Comparison of ENCODE assay signal across 13 cellular contexts in the genomic region with DNA sequence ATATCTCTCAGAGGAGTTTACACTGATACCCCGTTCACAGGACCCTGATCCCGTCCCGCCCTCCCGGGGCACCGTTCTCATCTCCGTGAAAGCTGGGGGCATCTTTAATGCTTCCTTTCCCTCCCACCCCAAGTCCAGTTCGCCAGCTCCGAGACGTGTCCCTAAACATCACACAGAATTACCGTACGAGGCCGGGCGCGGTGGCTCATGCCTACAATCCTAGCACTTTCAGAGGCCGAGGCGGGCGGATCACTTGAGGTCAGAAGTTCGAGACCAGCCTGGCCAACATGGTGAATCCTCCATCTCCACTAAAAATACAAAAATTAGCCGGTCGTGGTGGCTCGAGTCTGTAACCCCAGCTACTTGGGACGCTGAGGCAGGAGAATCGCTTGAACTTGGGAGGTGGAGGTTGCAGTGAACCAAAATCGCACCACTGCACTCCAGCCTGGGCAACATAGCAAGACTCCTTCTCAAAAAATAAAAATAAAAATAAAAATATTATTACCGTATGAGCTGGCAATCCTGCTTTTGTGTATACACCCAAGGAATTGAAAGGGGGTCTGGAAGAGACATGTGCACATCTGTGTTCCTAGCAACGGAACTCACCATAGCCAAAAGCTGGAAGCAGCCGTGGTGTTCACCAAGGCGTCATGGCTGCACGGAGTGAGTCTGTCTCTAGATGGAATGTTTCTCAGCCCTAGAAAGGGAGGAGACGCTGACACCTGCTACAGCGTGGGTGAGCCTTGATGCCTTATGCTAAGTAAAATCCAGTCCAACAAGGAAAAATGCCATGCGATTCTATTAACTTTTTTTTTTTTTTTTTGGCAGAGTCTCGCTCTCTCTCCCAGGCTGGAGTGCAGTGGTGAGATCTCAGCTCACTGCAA. TPM values are rescaled to one million over a fixed set of nuclear protein-coding genes. Genes with fewer than 3 reads are reported as not detected.
A peak's percentile ranks its signal among the peaks of the same experiment; 100 is the strongest.
DNase-seq lines count a peak whose midpoint lies in the region; ATAC-seq, FAIRE-seq and TF ChIP-seq lines count a peak whose summit lies in the region.
"Had no signal": no experiment of that assay in that cellular context is flagged by ENCODE, and none has a peak within 500 bp of the region (broad histone marks: within the 10 kb centered on the region; RNA-seq: fewer than 3 reads in every experiment).

No MANE protein-coding gene starts in this region.

- FAIRE-seq in K562 (lab: Jason Lieb, UNC), result no peak

- peaks cover 60% of the 10 kb centered on the region for H3K27me3 Mint-ChIP-seq in CD4-positive, alpha-beta T cell
- H3K27me3 Mint-ChIP-seq in stimulated activated naive B cell treated with anti-CD40 and anti-IgM and Interleukin-4, amounts not matched to agents 10 μg/mL and 1 μg/mL and 100 μg/mL, for 72 hours, result peaks cover 52 to 54% of the 10 kb centered on the region in 2 donors

- no peaks in the 10 kb centered on the region for H4K20me1 ChIP-seq in K562 (replicated peaks; ENCODE audit: control insufficient read depth, insufficient read depth, low read length)

- peaks cover 49% of the 10 kb centered on the region for H3K79me2 ChIP-seq in K562 (ENCODE audit: control insufficient read depth, insufficient read depth, low read length)

- DNase-seq in CD4-positive, alpha-beta T cell, result no peak
- DNase-seq in K562 (ENCODE audit: extremely low read depth in 1 of 4, low spot score in 3 of 4) (no peak), inferior parietal cortex (ENCODE audit: extremely low spot score) (peak; percentile 14), sigmoid colon (no peak), COR-L47 (lab: John Stamatoyannopoulos, UW) (no peak), NCI-H1092 (lab: John Stamatoyannopoulos, UW) (no peak)
- no peak for DNase-seq in stimulated activated naive B cell treated with anti-CD40 and anti-IgM and Interleukin-4, amounts not matched to agents 10 μg/mL and 1 μg/mL and 100 μg/mL, for 72 hours
- DNase-seq: activated CD8-positive, alpha-beta T cell treated with anti-CD3 and anti-CD28 coated beads, Interleukin-2, amount 10 ng/mL, durations not matched to agents 7 days and 5 days; GM23248; NCI-H2029 treated with DMSO at 0.1 percent for 48 hours; T-helper 1 cell had no signal

- H3K36me3 Mint-ChIP-seq in CD4-positive, alpha-beta T cell (ENCODE audit: low read depth), result no peaks in the 10 kb centered on the region
- no peaks in the 10 kb centered on the region for H3K36me3 Mint-ChIP-seq in stimulated activated naive B cell treated with anti-CD40 and anti-IgM and Interleukin-4, amounts not matched to agents 10 μg/mL and 1 μg/mL and 100 μg/mL, for 72 hours

- CTCF ChIA-PET in CD4-positive, alpha-beta T cell (lab: Charles Lee), result no interaction called here
- CTCF ChIA-PET in K562 (lab: Yijun Ruan, JAX; ENCODE audit: low intra/inter-chr PET ratio), result interaction anchor here (1.1 kb wide), 1 partner anchor 90 kb away, joined by 4 read pairs; no protein-coding TSS in a partner anchor

- H3K4me3 Mint-ChIP-seq in CD4-positive, alpha-beta T cell, result peak overlapping the region; percentile 28
- H3K4me3 Mint-ChIP-seq in stimulated activated naive B cell treated with anti-CD40 and anti-IgM and Interleukin-4, amounts not matched to agents 10 μg/mL and 1 μg/mL and 100 μg/mL, for 72 hours, result peak overlapping the region in 1 of 2 donors; percentile 39
- H3K4me3 Mint-ChIP-seq: activated CD8-positive, alpha-beta T cell treated with anti-CD3 and anti-CD28 coated beads, Interleukin-2, amount 10 ng/mL, durations not matched to agents 7 days and 5 days had no signal

- ATAC-seq in CD4-positive, alpha-beta T cell (ENCODE audit: poor library complexity), result no peak
- ATAC-seq in K562 (no peak), HG03342 (IDR thresholded peaks at IDR 0.05; ENCODE audit: unreplicated experiment) (no peak)
- no peak for ATAC-seq in stimulated activated naive B cell treated with anti-CD40 and anti-IgM and Interleukin-4, amounts not matched to agents 10 μg/mL and 1 μg/mL and 100 μg/mL, for 72 hours (replicated peaks)
- ATAC-seq: activated CD8-positive, alpha-beta T cell treated with anti-CD3 and anti-CD28 coated beads, Interleukin-2, amount 10 ng/mL, durations not matched to agents 7 days and 5 days had no signal

- POLR2A ChIA-PET in CD4-positive, alpha-beta T cell (lab: Charles Lee), result no interaction called here
- POLR2A ChIA-PET in K562 (lab: Yijun Ruan, JAX), result interaction anchor here (0.5 to 1.4 kb wide), 5 partner anchors 9 to 131 kb away, joined by 3 to 4 read pairs (median 3); no protein-coding TSS in a partner anchor

- in situ Hi-C loops in K562 (cut with MboI), result no loop called here

- TF ChIP-seq RAD21 in K562 (CRISPR knock-in tag; conservative IDR thresholded peaks at IDR 0.05 in 1 of 2, IDR thresholded peaks at IDR 0.05 in 1 of 2), result no peak

- H3K27me3 ChIP-seq in CD4-positive, alpha-beta T cell (ENCODE audit: control insufficient read depth, insufficient read depth, low read length), result peaks cover 15% of the 10 kb centered on the region
- H3K27me3 ChIP-seq in K562 (ENCODE audit: control insufficient read depth in 2 of 2, insufficient read depth in 2 of 2, low read length in 2 of 2), result no peaks in the 10 kb centered on the region
- peaks cover 15 to 48% (median 17%) of the 10 kb centered on the region in 3 donors for H3K27me3 ChIP-seq in sigmoid colon

- H3K27ac Mint-ChIP-seq in CD4-positive, alpha-beta T cell, result no peak overlapping the region
- H3K27ac Mint-ChIP-seq in stimulated activated naive B cell treated with anti-CD40 and anti-IgM and Interleukin-4, amounts not matched to agents 10 μg/mL and 1 μg/mL and 100 μg/mL, for 72 hours, result no peak overlapping the region
- H3K27ac Mint-ChIP-seq: activated CD8-positive, alpha-beta T cell treated with anti-CD3 and anti-CD28 coated beads, Interleukin-2, amount 10 ng/mL, durations not matched to agents 7 days and 5 days had no signal

- H3K9me1 ChIP-seq in K562 (ENCODE audit: control insufficient read depth, insufficient read depth, low read length), result no peaks in the 10 kb centered on the region

- peaks cover 6% of the 10 kb centered on the region; the same call in 2 of the 3 replicates for H3K36me3 ChIP-seq in K562 (ENCODE audit: control insufficient read depth, insufficient read depth, low read length)
- no peaks in the 10 kb centered on the region for H3K36me3 ChIP-seq in sigmoid colon

- TF ChIP-seq EP300 in K562 (IDR thresholded peaks at IDR 0.05; ENCODE audit: low read length) (no peak), sigmoid colon (IDR thresholded peaks at IDR 0.05) (no peak)

- peaks cover 43 to 48% of the 10 kb centered on the region in 2 experiments for H3K4me1 ChIP-seq in K562 (replicated peaks in 1 of 2; ENCODE audit: control insufficient read depth in 2 of 2, insufficient read depth in 2 of 2, low read length in 2 of 2)
- H3K4me1 ChIP-seq in sigmoid colon, result peaks cover 0 to 9% (median 5%) of the 10 kb centered on the region in 4 donors

- WGBS in K562 (ENCODE audit: insufficient coverage, low coverage, missing lambda C conversion rate), result 86% methylated on average over 18 of the region's 33 CpGs
- WGBS in sigmoid colon, 2 donors, result 21 to 47% methylated on average over 33 of the region's 33 CpGs

- BruUV-seq in K562 (replicated peaks; lab: Mats Ljungman, UMichigan), result no TSS peak

- H3K27ac ChIP-seq in CD4-positive, alpha-beta T cell (ENCODE audit: low read depth, low read length), result no peak overlapping the region
- H3K27ac ChIP-seq in K562 (ENCODE audit: extremely low read depth, low read depth, low read length) (peak overlapping the region; percentile 84; the same call in 2 of the 3 replicates), sigmoid colon (no peak overlapping the region)
- H3K27ac ChIP-seq: C4-2B, GM23248 had no signal

- H3K9ac ChIP-seq in K562 (ENCODE audit: insufficient read depth in 1 of 2, low read depth in 2 of 2, low read length in 2 of 2), result peak overlapping the region; percentile 83 to 96
- H3K9ac ChIP-seq: GM23248 had no signal

- H3K9me3 Mint-ChIP-seq in CD4-positive, alpha-beta T cell, result no peaks in the 10 kb centered on the region
- peaks cover 5 to 10% of the 10 kb centered on the region in 2 donors for H3K9me3 Mint-ChIP-seq in stimulated activated naive B cell treated with anti-CD40 and anti-IgM and Interleukin-4, amounts not matched to agents 10 μg/mL and 1 μg/mL and 100 μg/mL, for 72 hours

- no peaks in the 10 kb centered on the region for H3K9me3 ChIP-seq in CD4-positive, alpha-beta T cell (ENCODE audit: control insufficient read depth, low read length)
- H3K9me3 ChIP-seq in K562 (replicated peaks; ENCODE audit: control insufficient read depth, insufficient read depth, low read depth, low read length), result peaks cover 7% of the 10 kb centered on the region; the same call in 1 of the 2 replicates
- no peaks in the 10 kb centered on the region for H3K9me3 ChIP-seq in sigmoid colon

- peak overlapping the region; percentile 81 for H2AFZ ChIP-seq in K562 (ENCODE audit: low read depth, low read length)
- H2AFZ ChIP-seq: GM23248 had no signal

- H3K4me3 ChIP-seq in K562 (peak overlapping the region; percentile 75), sigmoid colon (peak overlapping the region; percentile 24 to 48 (median 44))
- H3K4me3 ChIP-seq: GM23248 had no signal

- peak overlapping the region; percentile 79; the same call in 1 of the 2 replicates for H3K4me2 ChIP-seq in K562 (ENCODE audit: insufficient read depth, low read length)

- no peak for TF ChIP-seq POLR2A in K562 (conservative IDR thresholded peaks at IDR 0.05)
- no peak for TF ChIP-seq POLR2A in sigmoid colon (IDR thresholded peaks at IDR 0.05)

- H3K4me1 Mint-ChIP-seq in CD4-positive, alpha-beta T cell (ENCODE audit: low read depth), result no peaks in the 10 kb centered on the region
- no peaks in the 10 kb centered on the region for H3K4me1 Mint-ChIP-seq in stimulated activated naive B cell treated with anti-CD40 and anti-IgM and Interleukin-4, amounts not matched to agents 10 μg/mL and 1 μg/mL and 100 μg/mL, for 72 hours

- intact Hi-C loops in CD4-positive, alpha-beta T cell (cut with DNase I, micrococcal nuclease), result no loop called here
- intact Hi-C loops in K562 (cut with micrococcal nuclease), result loop anchor here (10.0 kb wide), 1 partner anchor 49 kb away; no protein-coding TSS in a partner anchor
- intact Hi-C loops in sigmoid colon (cut with DNase I), result no loop called here

- no peak for TF ChIP-seq CTCF in CD4-positive, alpha-beta T cell (IDR thresholded peaks at IDR 0.05)
- no peak for TF ChIP-seq CTCF in K562 (IDR thresholded peaks at IDR 0.05 in 2 of 3, conservative IDR thresholded peaks at IDR 0.05 in 1 of 3; ENCODE audit: insufficient read depth in 2 of 3, low read depth in 1 of 3, low read length in 3 of 3)
- no peak for TF ChIP-seq CTCF in sigmoid colon (IDR thresholded peaks at IDR 0.05)

RNA-seq across cellular contexts. Expression of a gene that starts 1.2 kb away (rescaled TPM):
- under 1 TPM; 0.19 to 0.31 TPM for total RNA-seq in CD4-positive, alpha-beta T cell
- 38.9 and 65.2 TPM in 2 replicates for total RNA-seq in K562 (2011; cell fraction: chromatin; rRNA removed; ENCODE audit: low replicate concordance)
- 20.8 and 22.5 TPM in 2 replicates for total RNA-seq in K562 (2011; cell fraction: nucleolus; rRNA removed)
- 48.2 and 94.6 TPM in 2 replicates for total RNA-seq in K562 (2011; cell fraction: nucleoplasm; rRNA removed)
- total RNA-seq in K562 (2014; rRNA removed), result 5.0 and 6.1 TPM in 2 replicates
- 5.6 and 6.5 TPM in 2 replicates for total RNA-seq in K562 (2014; rRNA removed; fragmentation: Illumina TruSeq; extraction: Trizol)
- 5.8 and 6.5 TPM in 2 replicates for total RNA-seq in K562 (2015; rRNA removed; fragmentation: Illumina TruSeq; extraction: Trizol)
- 11.9 and 15.3 TPM in 2 replicates for total RNA-seq in K562 (2021)
- polyA plus RNA-seq in K562 (2011; rRNA removed), result 9.9 and 18.7 TPM in 2 replicates
- polyA plus RNA-seq in K562 (2011; cell fraction: cytosol; rRNA removed), result 10.0 and 10.8 TPM in 2 replicates
- 54.0 and 57.5 TPM in 2 replicates for polyA plus RNA-seq in K562 (2011; cell fraction: nucleus; rRNA removed)
- 14.4 and 28.3 TPM in 2 replicates for polyA plus RNA-seq in K562 (2012)
- 16.0 and 18.5 TPM in 2 replicates for polyA plus RNA-seq in K562 (2014; fragmentation: Illumina TruSeq; extraction: Trizol)
- polyA plus RNA-seq in K562 (2014; fragmentation: Nextera tagmentation; extraction: Ambion mirVana), result 10 to 100 TPM; 16.9 to 21.9 TPM
- polyA plus RNA-seq in K562 (2014; rRNA removed), result 13.3 and 16.6 TPM in 2 replicates
- 6.4 and 6.8 TPM in 2 replicates for polyA minus RNA-seq in K562 (2011; rRNA and poly(A)+ RNA removed)
- 7.1 and 10.8 TPM in 2 replicates for polyA minus RNA-seq in K562 (2011; cell fraction: cytosol; rRNA and poly(A)+ RNA removed)
- 6.6 and 11.7 TPM in 2 replicates for polyA minus RNA-seq in K562 (2011; cell fraction: nucleus; rRNA and poly(A)+ RNA removed)
- total RNA-seq in sigmoid colon, result 1 to 10 TPM in 2 of 4 donors, under 1 TPM in 2; 0.36 to 1.5 (median 1.0) TPM
- polyA plus RNA-seq in sigmoid colon, result 10 to 100 TPM; 15.0 to 27.3 (median 24.5) TPM
- total RNA-seq: activated CD8-positive, alpha-beta T cell treated with anti-CD3 and anti-CD28 coated beads, Interleukin-2, amount 10 ng/mL, durations not matched to agents 7 days and 5 days; GM23248 had no signal
- polyA plus RNA-seq: GM23248 had no signal

RNA-seq across cellular contexts. Expression of a gene that starts 59.7 kb away (rescaled TPM):
- 10 to 100 TPM; 15.1 to 15.9 TPM for total RNA-seq in CD4-positive, alpha-beta T cell
- 12.6 and 19.9 TPM in 2 replicates for total RNA-seq in K562 (2011; cell fraction: chromatin; rRNA removed; ENCODE audit: low replicate concordance)
- total RNA-seq in K562 (2011; cell fraction: nucleolus; rRNA removed), result 16.7 and 17.7 TPM in 2 replicates
- total RNA-seq in K562 (2011; cell fraction: nucleoplasm; rRNA removed), result 13.4 and 15.6 TPM in 2 replicates
- 61.3 and 68.3 TPM in 2 replicates for total RNA-seq in K562 (2014; rRNA removed)
- total RNA-seq in K562 (2014; rRNA removed; fragmentation: Illumina TruSeq; extraction: Trizol), result 10.5 and 12.2 TPM in 2 replicates
- total RNA-seq in K562 (2015; rRNA removed; fragmentation: Illumina TruSeq; extraction: Trizol), result 30.4 and 31.8 TPM in 2 replicates
- 45.3 and 50.6 TPM in 2 replicates for total RNA-seq in K562 (2021)
- polyA plus RNA-seq in K562 (2011; rRNA removed), result 12.3 and 14.3 TPM in 2 replicates
- polyA plus RNA-seq in K562 (2011; cell fraction: cytosol; rRNA removed), result 11.6 and 21.6 TPM in 2 replicates
- polyA plus RNA-seq in K562 (2011; cell fraction: nucleus; rRNA removed), result 17.7 and 31.0 TPM in 2 replicates
- 23.2 and 31.5 TPM in 2 replicates for polyA plus RNA-seq in K562 (2012)
- 14.7 and 26.5 TPM in 2 replicates for polyA plus RNA-seq in K562 (2014; fragmentation: Illumina TruSeq; extraction: Trizol)
- 1 to 10 TPM; 1.4 to 1.8 TPM for polyA plus RNA-seq in K562 (2014; fragmentation: Nextera tagmentation; extraction: Ambion mirVana)
- 52.7 and 61.5 TPM in 2 replicates for polyA plus RNA-seq in K562 (2014; rRNA removed)
- 5.3 TPM in 2 replicates for polyA minus RNA-seq in K562 (2011; rRNA and poly(A)+ RNA removed)
- 8.6 and 9.6 TPM in 2 replicates for polyA minus RNA-seq in K562 (2011; cell fraction: cytosol; rRNA and poly(A)+ RNA removed)
- polyA minus RNA-seq in K562 (2011; cell fraction: nucleus; rRNA and poly(A)+ RNA removed), result 5.5 and 8.2 TPM in 2 replicates
- total RNA-seq in sigmoid colon, result 10 to 100 TPM; 13.9 to 20.1 (median 16.2) TPM
- 10 to 100 TPM; 22.8 to 43.1 (median 24.3) TPM for polyA plus RNA-seq in sigmoid colon
